Comparison of ENCODE assay signal across 16 cellular contexts in genomic region chr16:28477311-28477920, GRCh38. TPM values are rescaled to one million over a fixed set of nuclear protein-coding genes. Genes with fewer than 3 reads are reported as not detected.
"Had no signal": no experiment of that assay in that cellular context is flagged by ENCODE, and none has a peak within 500 bp of the region (broad histone marks: within the 10 kb centered on the region; RNA-seq: fewer than 3 reads in every experiment).

No MANE protein-coding gene starts in this region.

- H3K36me3 ChIP-seq: neural progenitor cell, ovary had no signal

- H3K27ac Mint-ChIP-seq: activated naive CD8-positive, alpha-beta T cell; dendritic cell treated with granulocyte-macrophage colony-stimulating factor and Interleukin-4, amounts not matched to agents 40 ng/mL and 50 ng/mL, for 4 days; effector memory CD8-positive, alpha-beta T cell; neural progenitor cell had no signal

- ATAC-seq: effector memory CD8-positive, alpha-beta T cell; left cardiac atrium had no signal

- H3K27me3 ChIP-seq: brain microvascular endothelial cell, neural progenitor cell, ovary, tibial nerve had no signal

- H3K4me3 ChIP-seq: neural progenitor cell, ovary, tibial nerve had no signal

- H3K4me1 Mint-ChIP-seq: neural progenitor cell had no signal

- H3K9me3 ChIP-seq: ovary, tibial nerve had no signal

- H3K9me3 Mint-ChIP-seq: dendritic cell treated with granulocyte-macrophage colony-stimulating factor and Interleukin-4, amounts not matched to agents 40 ng/mL and 50 ng/mL, for 4 days; effector memory CD8-positive, alpha-beta T cell; naive B cell; neural progenitor cell had no signal

- H3K4me1 ChIP-seq: neural progenitor cell, tibial nerve had no signal

- H3K36me3 Mint-ChIP-seq: neural progenitor cell had no signal

- DNase-seq: activated effector memory CD4-positive, alpha-beta T cell treated with anti-CD3 and anti-CD28 coated beads, Interleukin-2, amount 50 U/mL, for 16 hours; brain microvascular endothelial cell; effector memory CD8-positive, alpha-beta T cell; foreskin melanocyte; left cardiac atrium; naive B cell; ovary; stimulated activated CD4-positive, alpha-beta T cell treated with anti-CD3 and anti-CD28 coated beads, Interleukin-1b, Interleukin-23, amount 100 ng/mL, for 48 hours had no signal

- H3K27me3 Mint-ChIP-seq: activated naive CD8-positive, alpha-beta T cell; dendritic cell treated with granulocyte-macrophage colony-stimulating factor and Interleukin-4, amounts not matched to agents 40 ng/mL and 50 ng/mL, for 4 days; effector memory CD8-positive, alpha-beta T cell; naive B cell had no signal

- H3K4me3 Mint-ChIP-seq: activated naive CD8-positive, alpha-beta T cell; dendritic cell treated with granulocyte-macrophage colony-stimulating factor and Interleukin-4, amounts not matched to agents 40 ng/mL and 50 ng/mL, for 4 days; effector memory CD8-positive, alpha-beta T cell; naive B cell; neural progenitor cell had no signal

- H3K27ac ChIP-seq: brain microvascular endothelial cell, epithelial cell of prostate, neural progenitor cell, ovary, tibial nerve had no signal

RNA-seq across cellular contexts. Expression of gene NPIPB7, which starts 5.3 kb away (rescaled TPM):
- total RNA-seq: fibroblast of lung, left cardiac atrium, lung microvascular endothelial cell, subcutaneous adipose tissue, tibial nerve had no signal

RNA-seq across cellular contexts. Expression of gene APOBR, which starts 17.0 kb away (rescaled TPM):
- total RNA-seq: lung microvascular endothelial cell had no signal

RNA-seq across cellular contexts. Expression of gene IL27, which starts 29.2 kb away (rescaled TPM):
- total RNA-seq: fibroblast of lung, left cardiac atrium, lung microvascular endothelial cell, ovary, subcutaneous adipose tissue, tibial nerve had no signal
